In genomic region chr9:113057193-113057592, GRCh38 we compare ENCODE assay signal across 8 cellular contexts. TPM values are rescaled to one million over a fixed set of nuclear protein-coding genes. Genes with fewer than 3 reads are reported as not detected.
DNase-seq lines count a peak whose midpoint lies in the region; ATAC-seq and TF ChIP-seq lines count a peak whose summit lies in the region.

No MANE protein-coding gene starts in this region.

- no peaks in the 10 kb centered on the region for H3K36me3 ChIP-seq in H7 (replicated peaks; ENCODE audit: control insufficient read depth, insufficient read depth, low read length)
- peaks cover 0 to 5% of the 10 kb centered on the region in 2 donors for H3K36me3 ChIP-seq in ascending aorta
- no peaks in the 10 kb centered on the region for H3K36me3 ChIP-seq in left lung

- peaks cover 20% of the 10 kb centered on the region for H3K27me3 ChIP-seq in H7 (ENCODE audit: control insufficient read depth, insufficient read depth, low read length)
- peaks cover 4% of the 10 kb centered on the region for H3K27me3 ChIP-seq in ascending aorta
- H3K27me3 ChIP-seq in left lung = peaks cover 15 to 52% of the 10 kb centered on the region in 2 donors

- ATAC-seq in left lung = no peak
- no peak for ATAC-seq in GM18870 (IDR thresholded peaks at IDR 0.05; ENCODE audit: unreplicated experiment)
- no peak for ATAC-seq in HG02981 (IDR thresholded peaks at IDR 0.05; ENCODE audit: unreplicated experiment)
- ATAC-seq in HG03045 (IDR thresholded peaks at IDR 0.05; ENCODE audit: unreplicated experiment) = no peak

- TF ChIP-seq CTCF in ascending aorta (IDR thresholded peaks at IDR 0.05) (no peak), left lung (IDR thresholded peaks at IDR 0.05) (no peak)

- peak overlapping the region; percentile 61 to 84 for H3K27ac ChIP-seq in ascending aorta
- peak overlapping the region; percentile 55 to 69 for H3K27ac ChIP-seq in left lung
- peak overlapping the region; percentile 70 for H3K27ac ChIP-seq in temporal lobe (ENCODE audit: low read depth, low read length)

- H3K9me3 ChIP-seq in ascending aorta = peaks cover 17 to 59% of the 10 kb centered on the region in 2 donors
- H3K9me3 ChIP-seq in left lung = peaks cover 0 to 80% of the 10 kb centered on the region in 2 donors

- DNase-seq in H7 (peak; percentile 2), ascending aorta (ENCODE audit: low spot score in 2 of 2) (no peak), left lung (no peak), kidney glomerular epithelial cell (lab: John Stamatoyannopoulos, UW) (no peak)

- H3K4me3 ChIP-seq in H7 (ENCODE audit: insufficient read depth, low read depth, low read length) (no peak overlapping the region), ascending aorta (peak overlapping the region; percentile 69 to 77), left lung (peak overlapping the region; percentile 48 to 65)

- intact Hi-C loops in ascending aorta (cut with DNase I) = loop anchor here (10.0 kb wide), 4 partner anchors 212 to 1422 kb away; partner anchors contain the start of genes DNAJC25, PTBP3 and SNX30
- intact Hi-C loops in left lung (cut with DNase I) = no loop called here

- H3K4me1 ChIP-seq in ascending aorta = no peaks in the 10 kb centered on the region
- peaks cover 0 to 4% of the 10 kb centered on the region in 2 donors for H3K4me1 ChIP-seq in left lung

RNA-seq across cellular contexts. Expression of gene ZFP37, which starts 0.7 kb away (rescaled TPM):
- total RNA-seq in H7 (2014; rRNA removed; shearing (Covaris generic)) = 2.7 and 6.6 TPM in 2 replicates
- total RNA-seq in ascending aorta (3.3 TPM), left lung (1 to 10 TPM; 1.8 to 2.2 TPM), temporal lobe (21.9 TPM)

RNA-seq across cellular contexts. Expression of gene ZNF883, which starts 45.2 kb away (rescaled TPM):
- 0.21 TPM in 1 of 2 replicates, not detected in the other for total RNA-seq in H7 (2014; rRNA removed; shearing (Covaris generic))
- total RNA-seq in ascending aorta (not detected), left lung (1 to 10 TPM; 1.0 to 3.4 TPM), temporal lobe (29.0 TPM)
